8 cellular contexts compared by ENCODE assay signal in the genomic region with DNA sequence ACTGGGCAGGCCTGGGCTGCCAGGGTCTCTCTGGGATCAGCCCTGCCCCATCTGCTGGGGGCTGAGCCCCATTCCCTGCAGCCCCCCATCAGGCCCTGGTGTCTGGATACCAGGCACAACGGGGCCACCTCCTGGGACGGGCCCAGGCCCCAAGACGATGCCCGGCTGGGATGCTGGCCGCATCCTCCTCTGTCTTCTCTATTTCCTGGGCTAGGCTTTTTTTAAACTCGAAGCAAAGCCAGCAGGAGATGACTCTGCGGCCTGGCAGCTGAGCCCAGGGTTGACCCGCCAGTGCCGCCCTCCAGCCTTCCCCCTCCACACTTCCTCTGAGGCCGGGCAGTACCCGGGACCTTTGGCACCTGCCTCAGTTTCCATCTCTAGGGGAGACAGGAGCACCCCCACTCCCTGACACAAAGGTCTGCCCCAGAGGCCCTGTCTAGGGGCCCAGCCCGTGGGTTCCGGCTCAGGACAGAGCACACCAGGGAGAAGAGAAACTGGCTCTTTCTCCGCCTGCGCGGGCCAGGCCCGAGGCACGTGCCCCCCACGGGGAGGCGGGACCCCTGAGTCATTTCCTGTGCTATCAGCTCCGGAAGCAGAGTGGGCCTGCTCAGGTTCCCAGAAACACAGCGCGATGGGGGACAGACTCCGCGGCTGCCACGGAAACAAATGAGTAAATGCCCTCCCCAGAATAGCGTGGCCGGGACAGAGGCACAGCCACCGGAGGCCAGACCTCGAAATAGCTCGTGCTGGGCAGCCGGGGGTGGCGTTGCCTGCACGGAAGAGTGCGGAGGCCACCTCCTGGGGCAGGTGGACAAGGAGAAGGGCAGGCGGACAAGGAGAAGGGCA.
A peak's percentile ranks its signal among the peaks of the same experiment; 100 is the strongest.
DNase-seq lines count a peak whose midpoint lies in the region; ATAC-seq, FAIRE-seq and TF ChIP-seq lines count a peak whose summit lies in the region.

No MANE protein-coding gene starts in this region.

- peak overlapping the region; percentile 87 to 95 (median 91) for H3K4me3 Mint-ChIP-seq in CD4-positive, alpha-beta memory T cell

- CTCF ChIA-PET in CD4-positive, alpha-beta memory T cell (lab: Charles Lee; ENCODE audit: partially characterized antibody), result interaction anchor here (2.0 kb wide), 1 partner anchor 13 kb away, joined by 7 read pairs; no protein-coding TSS in a partner anchor

- TF ChIP-seq CTCF in pancreas (IDR thresholded peaks at IDR 0.05), result no peak
- TF ChIP-seq CTCF in thoracic aorta (IDR thresholded peaks at IDR 0.05), result no peak

- peak; percentile 86 to 97 (median 91) for DNase-seq in CD4-positive, alpha-beta memory T cell
- peak; percentile 74 to 90 (median 87) for DNase-seq in activated CD8-positive, alpha-beta memory T cell treated with anti-CD3 and anti-CD28 coated beads for 48 hours (ENCODE audit: low read depth in 2 of 3, low spot score in 2 of 3)
- DNase-seq in erythroblast (lab: John Stamatoyannopoulos, UW) (peak; percentile 59 to 62), pancreas (peak in 4 of 6 donors; percentile 34 to 64 (median 62)), thoracic aorta (ENCODE audit: low spot score) (peak; percentile 90), NCI-H1436 (lab: John Stamatoyannopoulos, UW) (no peak)

- no peaks in the 10 kb centered on the region for H3K9me3 ChIP-seq in CD4-positive, alpha-beta memory T cell (ENCODE audit: control insufficient read depth in 1 of 2, low read length in 2 of 2)
- no peaks in the 10 kb centered on the region for H3K9me3 ChIP-seq in KOPT-K1 (ENCODE audit: insufficient read depth, low read length, poor library complexity, severe bottlenecking)
- H3K9me3 ChIP-seq in pancreas, result no peaks in the 10 kb centered on the region
- no peaks in the 10 kb centered on the region for H3K9me3 ChIP-seq in thoracic aorta

- intact Hi-C loops in CD4-positive, alpha-beta memory T cell (cut with micrococcal nuclease), result loop anchor here (1.0 to 2.0 kb wide), 4 partner anchors 14 to 273 kb away; partner anchors contain the start of genes DNAAF5 and GET4
- intact Hi-C loops in pancreas (cut with DNase I), result no loop called here

- peak; percentile 71 for ATAC-seq in GM21576 (IDR thresholded peaks at IDR 0.05; ENCODE audit: unreplicated experiment)
- ATAC-seq in pancreas, result peak in 3 of 4 donors; percentile 69 to 82 (median 81)
- ATAC-seq in thoracic aorta (ENCODE audit: insufficient number of reproducible peaks, low FRiP score, low read depth), result peak; percentile 70

- peaks cover 28 to 71% (median 48%) of the 10 kb centered on the region in 4 donors for H3K4me1 Mint-ChIP-seq in CD4-positive, alpha-beta memory T cell

- H3K27ac ChIP-seq in CD4-positive, alpha-beta memory T cell (ENCODE audit: low read depth, low read length), result peak overlapping the region; percentile 98
- H3K27ac ChIP-seq in KOPT-K1 (ENCODE audit: low read depth, low read length, poor library complexity, severe bottlenecking), result peak overlapping the region; percentile 98
- H3K27ac ChIP-seq in pancreas, result peak overlapping the region in 3 of 4 donors; percentile 28 to 73 (median 66)
- H3K27ac ChIP-seq in thoracic aorta, result peak overlapping the region; percentile 98 to 99

- peak; percentile 63 for TF ChIP-seq POLR2A in erythroblast (IDR thresholded peaks at IDR 0.05; ENCODE audit: low read length)

- 78 to 82% methylated on average over 36 of the region's 36 CpGs for WGBS in pancreas, 2 donors

- peak overlapping the region; percentile 99 to 100 (median 100) for H3K27ac Mint-ChIP-seq in CD4-positive, alpha-beta memory T cell

- H3K27me3 ChIP-seq in CD4-positive, alpha-beta memory T cell (ENCODE audit: insufficient read depth, low read length), result no peaks in the 10 kb centered on the region
- H3K27me3 ChIP-seq in pancreas (no peaks in the 10 kb centered on the region), thoracic aorta (replicated peaks; ENCODE audit: insufficient read depth) (no peaks in the 10 kb centered on the region)

- no peaks in the 10 kb centered on the region for H3K27me3 Mint-ChIP-seq in CD4-positive, alpha-beta memory T cell

- no peaks in the 10 kb centered on the region for H3K36me3 ChIP-seq in CD4-positive, alpha-beta memory T cell (ENCODE audit: insufficient read depth, low read length)
- peaks cover 14% of the 10 kb centered on the region for H3K36me3 ChIP-seq in KOPT-K1 (ENCODE audit: insufficient read depth, low read length)
- H3K36me3 ChIP-seq in pancreas, result no peaks in the 10 kb centered on the region
- no peaks in the 10 kb centered on the region for H3K36me3 ChIP-seq in thoracic aorta

- peaks cover 0 to 7% (median 2%) of the 10 kb centered on the region in 8 donors for H3K9me3 Mint-ChIP-seq in CD4-positive, alpha-beta memory T cell

- H3K4me1 ChIP-seq in CD4-positive, alpha-beta memory T cell (ENCODE audit: insufficient read depth, low read length), result peaks cover 65% of the 10 kb centered on the region
- H3K4me1 ChIP-seq in pancreas, result no peaks in the 10 kb centered on the region
- H3K4me1 ChIP-seq in thoracic aorta (ENCODE audit: control insufficient read depth in 1 of 2, low read depth in 2 of 2), result peaks cover 29 to 78% of the 10 kb centered on the region in 2 donors

- POLR2A ChIA-PET in CD4-positive, alpha-beta memory T cell (lab: Charles Lee; ENCODE audit: partially characterized antibody), result interaction anchor here (1.0 to 9.8 kb wide), 20 partner anchors 8 to 319 kb away, joined by 3 to 200 read pairs (median 4); partner anchors contain the start of genes DNAAF5, PRKAR1B and SUN1

- peaks cover 3 to 12% of the 10 kb centered on the region in 2 donors for H3K36me3 Mint-ChIP-seq in CD4-positive, alpha-beta memory T cell

- peak overlapping the region; percentile 20 to 54 for H3K4me3 ChIP-seq in CD4-positive, alpha-beta memory T cell (ENCODE audit: low read length in 2 of 2)
- H3K4me3 ChIP-seq in pancreas, result no peak overlapping the region
- H3K4me3 ChIP-seq in thoracic aorta, result peak overlapping the region; percentile 55

- FAIRE-seq in pancreas (lab: Jason Lieb, UNC), result no peak

Comparison
In these comparisons a context has a peak if more than half of its experiments do, and no peak if none do; other contexts are left out.
1. H3K4me3 ChIP-seq: peak in CD4-positive, alpha-beta memory T cell (2 of 2) and thoracic aorta (single experiment); none in pancreas (0 of 4).
2. Peak in every context shown above with its lines, with median percentiles within 50 percentile points of each other: H3K27ac ChIP-seq and ATAC-seq.